18 cellular contexts compared by ENCODE assay signal in genomic region chr11:100970273-100971164, GRCh38.
DNase-seq lines count a peak whose midpoint lies in the region; ATAC-seq and TF ChIP-seq lines count a peak whose summit lies in the region.
"Had no signal": no experiment of that assay in that cellular context is flagged by ENCODE, and none has a peak within 500 bp of the region (broad histone marks: within the 10 kb centered on the region; RNA-seq: fewer than 3 reads in every experiment).

No MANE protein-coding gene starts in this region.

- H3T11ph ChIP-seq in H9 (ENCODE audit: low read length) = no peak overlapping the region

- no peaks in the 10 kb centered on the region for H4K20me1 ChIP-seq in H9 (ENCODE audit: control insufficient read depth, insufficient read depth, insufficient read length)

- H3K9ac ChIP-seq in H9 (ENCODE audit: extremely low read depth, insufficient read length, low read length) = no peak overlapping the region

- no peak overlapping the region for H4K5ac ChIP-seq in H9 (ENCODE audit: insufficient read length, low read depth, low read length)

- no peak overlapping the region for H2AFZ ChIP-seq in H9 (ENCODE audit: low read length)

- peaks cover 3% of the 10 kb centered on the region; the same call in 1 of the 2 replicates for H3K27me3 Mint-ChIP-seq in H9 (ENCODE audit: low read depth)
- H3K27me3 Mint-ChIP-seq in activated T-helper 17 cell treated with anti-CD3 and anti-CD28 coated beads, Interleukin-2, amount 50 U/mL, for 72 hours = no peaks in the 10 kb centered on the region
- H3K27me3 Mint-ChIP-seq: CD4-positive, alpha-beta memory T cell had no signal

- H3K9me3 Mint-ChIP-seq in H9 = peaks cover 6 to 8% of the 10 kb centered on the region in 2 experiments
- peaks cover 4% of the 10 kb centered on the region for H3K9me3 Mint-ChIP-seq in activated T-helper 17 cell treated with anti-CD3 and anti-CD28 coated beads, Interleukin-2, amount 50 U/mL, for 72 hours

- H3K27ac ChIP-seq in ovary (no peak overlapping the region), H9 (ENCODE audit: insufficient read length, low read depth, low read length) (no peak overlapping the region)
- H3K27ac ChIP-seq: Peyer's patch had no signal

- H4K91ac ChIP-seq in H9 (ENCODE audit: insufficient read length, low read depth, low read length) = no peak overlapping the region

- H3K4me3 ChIP-seq in ovary = no peak overlapping the region
- H3K4me3 ChIP-seq: Peyer's patch had no signal

- peak; percentile 44 for DNase-seq in SK-MEL-5 (ENCODE audit: low read depth, low spot score)
- DNase-seq in epidermal melanocyte (ENCODE audit: insufficient read length, low spot score) = peak; percentile 19
- no peak for DNase-seq in left cardiac atrium
- DNase-seq in ovary = no peak
- no peak for DNase-seq in H9
- DNase-seq in activated CD8-positive, alpha-beta memory T cell treated with anti-CD3 and anti-CD28 coated beads for 24 hours = no peak
- DNase-seq: BE2C; CD4-positive, alpha-beta memory T cell; DND-41; GDM1; Kasumi-1; NCI-H187 treated with DMSO at 0.1 percent for 48 hours; NCI-H2171; NCI-H446 treated with DMSO at 0.1 percent for 48 hours; Peyer's patch; SIG-M5 had no signal

- no peaks in the 10 kb centered on the region for H3K27me3 ChIP-seq in ovary
- no peaks in the 10 kb centered on the region for H3K27me3 ChIP-seq in H9 (ENCODE audit: insufficient read depth, low read length)
- H3K27me3 ChIP-seq: BE2C, Peyer's patch had no signal

- H3K79me2 ChIP-seq in H9 (ENCODE audit: insufficient read depth, low read length) = no peaks in the 10 kb centered on the region

- H3K9me3 ChIP-seq in ovary (no peaks in the 10 kb centered on the region), H9 (ENCODE audit: control insufficient read depth, low read depth, low read length) (no peaks in the 10 kb centered on the region)
- H3K9me3 ChIP-seq: BE2C, Peyer's patch had no signal

- TF ChIP-seq CTCF in ovary (IDR thresholded peaks at IDR 0.05) (no peak), H9 (conservative IDR thresholded peaks at IDR 0.05) (no peak)

- no peaks in the 10 kb centered on the region for H3K23me2 ChIP-seq in H9 (ENCODE audit: insufficient read length, low read depth, low read length, poor library complexity, severe bottlenecking)

- no peaks in the 10 kb centered on the region for H3K36me3 ChIP-seq in ovary
- H3K36me3 ChIP-seq: BE2C had no signal

- H3K4me1 ChIP-seq in ovary (ENCODE audit: insufficient read depth) = no peaks in the 10 kb centered on the region
- H3K4me1 ChIP-seq in H9 (ENCODE audit: insufficient read depth, low read length) = no peaks in the 10 kb centered on the region
- H3K4me1 ChIP-seq: BE2C, Peyer's patch had no signal

- ATAC-seq in left cardiac atrium = peak; percentile 76 to 79
- ATAC-seq in activated T-helper 17 cell treated with anti-CD3 and anti-CD28 coated beads, Interleukin-2, amount 50 U/mL, for 72 hours (replicated peaks) = no peak

- H3K79me1 ChIP-seq in H9 (ENCODE audit: insufficient read depth, low read depth, low read length, poor library complexity, severe bottlenecking) = no peaks in the 10 kb centered on the region

- H3K56ac ChIP-seq in H9 (ENCODE audit: insufficient read length, low read depth, low read length) = no peak overlapping the region

- no peak overlapping the region for H4K8ac ChIP-seq in H9 (replicated peaks; ENCODE audit: insufficient read length, low read depth, low read length)

- no peak overlapping the region for H3K18ac ChIP-seq in H9 (ENCODE audit: insufficient read length, low read depth, low read length)

- no peak overlapping the region for H2AK5ac ChIP-seq in H9 (ENCODE audit: insufficient read length, low read length)

- no peak for TF ChIP-seq POLR2A in ovary (IDR thresholded peaks at IDR 0.05)

- H2BK120ac ChIP-seq in H9 (ENCODE audit: low read depth, low read length, poor library complexity, severe bottlenecking) = no peak overlapping the region

- no peak overlapping the region for H3K4ac ChIP-seq in H9 (ENCODE audit: low read depth, low read length)

- intact Hi-C loops in left cardiac atrium (cut with DNase I) (loop anchor here in 1 of 2 donors (10.0 kb wide), 1 partner anchor 154 kb away; the partner anchor contains the start of gene PGR), ovary (cut with DNase I) (loop anchor here in 2 of 4 donors (5.0 to 10.0 kb wide), 3 partner anchors 397 to 474 kb away; no protein-coding TSS in a partner anchor)

- H3K4me1 Mint-ChIP-seq in H9 = peaks cover 6 to 9% of the 10 kb centered on the region in 2 experiments
- H3K4me1 Mint-ChIP-seq in activated T-helper 17 cell treated with anti-CD3 and anti-CD28 coated beads, Interleukin-2, amount 50 U/mL, for 72 hours = no peaks in the 10 kb centered on the region
- H3K4me1 Mint-ChIP-seq: CD4-positive, alpha-beta memory T cell had no signal

- H3K36me3 Mint-ChIP-seq in H9 (ENCODE audit: insufficient read depth in 1 of 3, low read depth in 3 of 3) = peaks cover 22 to 61% (median 48%) of the 10 kb centered on the region in 3 experiments; a peak in 6 of 7 replicates
- H3K36me3 Mint-ChIP-seq in activated T-helper 17 cell treated with anti-CD3 and anti-CD28 coated beads, Interleukin-2, amount 50 U/mL, for 72 hours (ENCODE audit: low read depth) = no peaks in the 10 kb centered on the region

- WGBS in ovary, 3 donors = 74 to 81% (median 81%) methylated on average over 5 of the region's 5 CpGs
- WGBS in H9 (ENCODE audit: extremely low coverage, insufficient read length, low lambda C conversion rate) = no CpG with 5 or more reads among the region's 5 CpGs

- in situ Hi-C loops in SK-MEL-5 (cut with HindIII; ENCODE audit: low pct_unique_long_range_greater_than_20kb, low sequenced_read_pairs) = no loop called here

- H3K23ac ChIP-seq in H9 (ENCODE audit: insufficient read length, low read depth, low read length) = no peak overlapping the region

- H3K27ac Mint-ChIP-seq in H9 = peak overlapping the region in 1 of 3 experiments; percentile 26; a peak in 1 of 7 replicates
- H3K27ac Mint-ChIP-seq in activated T-helper 17 cell treated with anti-CD3 and anti-CD28 coated beads, Interleukin-2, amount 50 U/mL, for 72 hours = no peak overlapping the region
- H3K27ac Mint-ChIP-seq: CD4-positive, alpha-beta memory T cell had no signal

- H2BK12ac ChIP-seq in H9 (ENCODE audit: insufficient read length, low read depth, low read length) = no peak overlapping the region

- no peak overlapping the region for H2BK5ac ChIP-seq in H9 (ENCODE audit: insufficient read length, low read length)

- TF ChIP-seq EP300 in ovary (IDR thresholded peaks at IDR 0.05) = no peak

- H3K4me3 Mint-ChIP-seq in H9 = no peak overlapping the region
- H3K4me3 Mint-ChIP-seq in activated T-helper 17 cell treated with anti-CD3 and anti-CD28 coated beads, Interleukin-2, amount 50 U/mL, for 72 hours = no peak overlapping the region
- H3K4me3 Mint-ChIP-seq: CD4-positive, alpha-beta memory T cell; HFFc6 had no signal

- H2BK20ac ChIP-seq in H9 (ENCODE audit: low read depth, low read length, poor library complexity, severe bottlenecking) = no peak overlapping the region

- H2BK15ac ChIP-seq in H9 (ENCODE audit: low read depth, low read length) = no peak overlapping the region

- no peak overlapping the region for H3K4me2 ChIP-seq in H9 (ENCODE audit: insufficient read depth, insufficient read length, low read length)

- H3K14ac ChIP-seq in H9 (ENCODE audit: insufficient read depth, low read length) = no peak overlapping the region

Comparison
In these comparisons a context has a peak if more than half of its experiments do, and no peak if none do; other contexts are left out.
1. DNase-seq: peak in SK-MEL-5 (single experiment) and epidermal melanocyte (single experiment); none in left cardiac atrium (single experiment), ovary (0 of 5), H9 (single experiment) and activated CD8-positive, alpha-beta memory T cell treated with anti-CD3 and anti-CD28 coated beads for 24 hours (single experiment).